In the genomic region with DNA sequence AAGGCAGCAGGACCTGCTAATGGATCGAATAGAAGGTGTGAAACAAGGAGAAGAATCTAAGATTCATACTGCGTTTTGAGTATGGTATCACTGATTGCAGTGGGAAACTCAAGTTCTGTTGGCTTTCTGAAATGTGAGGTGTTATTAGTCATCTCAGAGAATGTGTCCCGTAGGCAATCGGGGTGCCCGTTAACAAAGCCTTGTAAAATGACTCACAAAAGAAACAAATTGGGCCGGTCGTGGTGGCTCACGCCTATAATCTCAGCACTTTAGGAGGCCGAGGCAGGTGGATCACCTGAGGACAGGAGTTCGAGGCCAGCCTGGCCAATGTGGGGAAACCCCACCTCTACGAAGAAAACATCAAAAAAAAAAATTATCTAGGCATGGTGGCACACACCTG, we compare ENCODE assay signal across 15 cellular contexts.
"Had no signal": no experiment of that assay in that cellular context is flagged by ENCODE, and none has a peak within 500 bp of the region (broad histone marks: within the 10 kb centered on the region; RNA-seq: fewer than 3 reads in every experiment).

No MANE protein-coding gene starts in this region.

- DNase-seq: activated CD8-positive, alpha-beta T cell treated with anti-CD3 and anti-CD28 coated beads, Interleukin-2, amount 10 ng/mL, durations not matched to agents 7 days and 5 days; activated effector memory CD4-positive, alpha-beta T cell treated with Interleukin-2 at 50 U/mL for 16 hours; activated naive CD4-positive, alpha-beta T cell treated with anti-CD3 and anti-CD28 coated beads, Interleukin-2, amount 50 U/mL, for 16 hours; activated T-cell treated with anti-CD3 and anti-CD28 coated beads, Interleukin-2, amount 50 U/mL, for 24 hours; effector memory CD8-positive, alpha-beta T cell; foreskin melanocyte; head of caudate nucleus; kidney glomerular epithelial cell; left ventricle myocardium inferior; mucosa of descending colon; naive B cell; stimulated activated CD4-positive, alpha-beta T cell treated with anti-CD3 and anti-CD28 coated beads, Interleukin-12 subunit alpha, Interleukin-12 subunit beta, amount 100 ng/mL, for 4 hours; stimulated activated CD4-positive, alpha-beta T cell treated with anti-CD3 and anti-CD28 coated beads, Interleukin-1b, Interleukin-23, amount 100 ng/mL, for 48 hours; SW 1271; trophoblast cell had no signal

- ATAC-seq: activated CD8-positive, alpha-beta T cell treated with anti-CD3 and anti-CD28 coated beads, Interleukin-2, amount 10 ng/mL, durations not matched to agents 7 days and 5 days; effector memory CD8-positive, alpha-beta T cell; mucosa of descending colon had no signal
